ENCODE assay signal across 8 cellular contexts in the genomic region with DNA sequence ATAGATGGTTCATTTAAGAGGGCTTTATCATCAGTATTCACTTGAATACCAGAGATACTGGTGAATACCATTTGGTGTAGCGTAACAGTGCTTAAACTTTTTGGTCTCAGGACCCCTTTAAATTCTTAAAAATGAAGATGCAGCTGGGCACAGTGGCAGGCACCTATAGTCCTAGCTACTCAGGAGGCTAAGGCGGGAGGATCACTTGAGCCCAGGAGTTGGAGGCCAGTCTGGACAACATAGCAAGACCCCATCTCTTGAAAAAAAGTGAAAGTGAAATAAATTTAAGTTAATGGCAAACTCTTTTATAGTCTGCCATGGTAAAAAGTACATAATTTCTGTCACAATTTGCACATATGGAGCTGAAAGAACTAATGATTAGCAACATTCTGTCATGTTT.
"Had no signal": no experiment of that assay in that cellular context is flagged by ENCODE, and none has a peak within 500 bp of the region (broad histone marks: within the 10 kb centered on the region; RNA-seq: fewer than 3 reads in every experiment).

No MANE protein-coding gene starts in this region.

- DNase-seq: GOT3, H7, HFFc6, IMR-90, KBM-7 had no signal

- H3K27ac ChIP-seq: HL-60 had no signal

- ATAC-seq: HCT116 had no signal

- H3K4me3 ChIP-seq: HAP-1 had no signal

- H3K27ac Mint-ChIP-seq: HFFc6 had no signal

- H3K9me3 Mint-ChIP-seq: HFFc6 had no signal

- H3K4me3 Mint-ChIP-seq: HFFc6 had no signal

- H3K9me3 ChIP-seq: HAP-1 had no signal
